In genomic region chr19:35052599-35053190, GRCh38 we compare ENCODE assay signal across 29 cellular contexts. TPM values are rescaled to one million over a fixed set of nuclear protein-coding genes. Genes with fewer than 3 reads are reported as not detected.
"Had no signal": no experiment of that assay in that cellular context is flagged by ENCODE, and none has a peak within 500 bp of the region (broad histone marks: within the 10 kb centered on the region; RNA-seq: fewer than 3 reads in every experiment).

No MANE protein-coding gene starts in this region.

- H3K36me3 Mint-ChIP-seq: activated naive CD8-positive, alpha-beta T cell treated with anti-CD3 and anti-CD28 coated beads, Interleukin-2, amount 10 ng/mL, durations not matched to agents 7 days and 5 days; natural killer cell treated with Interleukin-12 subunit alpha and Interleukin-12 subunit beta and Interleukin-15 and Interleukin-18, amount 100 ng/mL, for 72 hours; stimulated activated naive B cell treated with anti-CD40 and anti-IgM and Interleukin-4, amounts not matched to agents 10 μg/mL and 1 μg/mL and 100 μg/mL, for 72 hours had no signal

- ATAC-seq: activated T-cell treated with anti-CD3 and anti-CD28 coated beads, Interleukin-2, amount 50 U/mL, for 4 hours; left lung; natural killer cell treated with Interleukin-12 subunit alpha and Interleukin-12 subunit beta and Interleukin-15 and Interleukin-18, amount 100 ng/mL, for 72 hours; SK-N-SH treated with all-trans-retinoic acid at 6 μM for 48 hours; stimulated activated naive B cell treated with anti-CD40 and anti-IgM and Interleukin-4, amounts not matched to agents 10 μg/mL and 1 μg/mL and 100 μg/mL, for 72 hours had no signal

- DNase-seq: activated CD4-positive, CD25-positive, alpha-beta regulatory T cell treated with anti-CD3 and anti-CD28 coated beads, Interleukin-2, amount 50 U/mL, for 72 hours; activated CD8-positive, alpha-beta memory T cell treated with anti-CD3 and anti-CD28 coated beads, Interleukin-2, amount 50 U/mL, for 48 hours; activated naive CD4-positive, alpha-beta T cell; activated naive CD8-positive, alpha-beta T cell treated with anti-CD3 and anti-CD28 coated beads, Interleukin-2, amount 10 ng/mL, durations not matched to agents 7 days and 5 days; activated T-cell treated with anti-CD3 and anti-CD28 coated beads, Interleukin-2, amount 50 U/mL, for 4 hours; amniotic stem cell; cerebellar nuclear complex; cortex of kidney; kidney glomerular epithelial cell; left lung; mammary epithelial cell; ovary; sigmoid colon; stimulated activated CD4-positive, alpha-beta T cell treated with anti-CD3 and anti-CD28 coated beads, Interleukin-2, amount 100 ng/mL, for 48 hours; stimulated activated CD8-positive, alpha-beta memory T cell treated with anti-CD3 and anti-CD28 coated beads, Interleukin-4, amount 100 ng/mL, for 48 hours; stimulated activated naive B cell treated with anti-CD40 and anti-IgM and Interleukin-4, amounts not matched to agents 10 μg/mL and 1 μg/mL and 100 μg/mL, for 72 hours; upper lobe of left lung; WERI-Rb-1 had no signal

- H3K4me3 Mint-ChIP-seq: activated naive CD8-positive, alpha-beta T cell treated with anti-CD3 and anti-CD28 coated beads, Interleukin-2, amount 10 ng/mL, durations not matched to agents 7 days and 5 days; activated T-cell treated with anti-CD3 and anti-CD28 coated beads, Interleukin-2, amount 50 U/mL, for 4 hours; natural killer cell treated with Interleukin-12 subunit alpha and Interleukin-12 subunit beta and Interleukin-15 and Interleukin-18, amount 100 ng/mL, for 72 hours; stimulated activated naive B cell treated with anti-CD40 and anti-IgM and Interleukin-4, amounts not matched to agents 10 μg/mL and 1 μg/mL and 100 μg/mL, for 72 hours; T-helper 2 cell treated with Interferon-gamma antibody and Interleukin-4, amounts not matched to agents 5 μg/mL and 100 μg/mL, for 36 hours had no signal

- H3K27ac ChIP-seq: hepatocyte, left lung, neutrophil, ovary, sigmoid colon, upper lobe of left lung, WERI-Rb-1 had no signal

- H3K4me1 Mint-ChIP-seq: activated naive CD8-positive, alpha-beta T cell treated with anti-CD3 and anti-CD28 coated beads, Interleukin-2, amount 10 ng/mL, durations not matched to agents 7 days and 5 days had no signal

- H3K27me3 ChIP-seq: hepatocyte, ovary, upper lobe of left lung had no signal

- H3K4me3 ChIP-seq: hepatocyte, left lung, ovary, sigmoid colon, upper lobe of left lung had no signal

- H3K27ac Mint-ChIP-seq: activated naive CD8-positive, alpha-beta T cell treated with anti-CD3 and anti-CD28 coated beads, Interleukin-2, amount 10 ng/mL, durations not matched to agents 7 days and 5 days; activated T-helper 2 cell treated with anti-CD3 and anti-CD28 coated beads, Interferon-gamma antibody, Interleukin-2, Interleukin-4, amounts not matched to agents 10 μg/mL and 5 μg/mL and 100 μg/mL, durations not matched to agents 14 hours and 24 hours and 36 hours; natural killer cell treated with Interleukin-12 subunit alpha and Interleukin-12 subunit beta and Interleukin-15 and Interleukin-18, amount 100 ng/mL, for 72 hours; stimulated activated naive B cell treated with anti-CD40 and anti-IgM and Interleukin-4, amounts not matched to agents 10 μg/mL and 1 μg/mL and 100 μg/mL, for 72 hours; T-helper 2 cell treated with Interferon-gamma antibody and Interleukin-4, amounts not matched to agents 5 μg/mL and 100 μg/mL, for 36 hours had no signal

- H3K9me3 Mint-ChIP-seq: activated naive CD8-positive, alpha-beta T cell treated with anti-CD3 and anti-CD28 coated beads, Interleukin-2, amount 10 ng/mL, durations not matched to agents 7 days and 5 days; activated T-cell treated with anti-CD3 and anti-CD28 coated beads, Interleukin-2, amount 50 U/mL, for 4 hours; activated T-helper 2 cell treated with anti-CD3 and anti-CD28 coated beads, Interferon-gamma antibody, Interleukin-2, Interleukin-4, amounts not matched to agents 10 μg/mL and 5 μg/mL and 100 μg/mL, durations not matched to agents 14 hours and 24 hours and 36 hours; natural killer cell treated with Interleukin-12 subunit alpha and Interleukin-12 subunit beta and Interleukin-15 and Interleukin-18, amount 100 ng/mL, for 72 hours; stimulated activated naive B cell treated with anti-CD40 and anti-IgM and Interleukin-4, amounts not matched to agents 10 μg/mL and 1 μg/mL and 100 μg/mL, for 72 hours; T-helper 2 cell treated with Interferon-gamma antibody and Interleukin-4, amounts not matched to agents 5 μg/mL and 100 μg/mL, for 36 hours had no signal

- H3K36me3 ChIP-seq: left lung, neutrophil, ovary, sigmoid colon, upper lobe of left lung had no signal

- H3K4me1 ChIP-seq: left lung, sigmoid colon had no signal

- H3K9me3 ChIP-seq: left lung, neutrophil, ovary, sigmoid colon, upper lobe of left lung had no signal

RNA-seq across cellular contexts. Expression of gene HPN, which starts 11.2 kb away (rescaled TPM):
- total RNA-seq: activated CD8-positive, alpha-beta memory T cell treated with anti-CD3 and anti-CD28 coated beads for 36 hours; bronchial epithelial cell; fibroblast of villous mesenchyme; glomerular endothelial cell; pulmonary artery endothelial cell had no signal
- polyA plus RNA-seq: mammary epithelial cell had no signal
